Comparison of ENCODE assay signal across 10 cellular contexts in genomic region chr1:108831225-108831624, GRCh38. TPM values are rescaled to one million over a fixed set of nuclear protein-coding genes. Genes with fewer than 3 reads are reported as not detected.
DNase-seq lines count a peak whose midpoint lies in the region; ATAC-seq, FAIRE-seq and TF ChIP-seq lines count a peak whose summit lies in the region.
"Had no signal": no experiment of that assay in that cellular context is flagged by ENCODE, and none has a peak within 500 bp of the region (broad histone marks: within the 10 kb centered on the region; RNA-seq: fewer than 3 reads in every experiment).

No MANE protein-coding gene starts in this region.

- H3K36me3 ChIP-seq in ascending aorta (no peaks in the 10 kb centered on the region), smooth muscle cell (ENCODE audit: low read depth) (no peaks in the 10 kb centered on the region)

- H3K27ac ChIP-seq in ascending aorta (peak overlapping the region; percentile 79 to 88), smooth muscle cell (ENCODE audit: low read depth) (peak overlapping the region; percentile 95)

- WGBS in smooth muscle cell (ENCODE audit: low lambda C conversion rate) = 63% methylated on average over 2 of the region's 2 CpGs

- H3K79me2 ChIP-seq in smooth muscle cell (ENCODE audit: low read depth) = no peaks in the 10 kb centered on the region

- peak overlapping the region; percentile 56 for H2AFZ ChIP-seq in smooth muscle cell (ENCODE audit: low read depth)

- no peak for TF ChIP-seq POLR2A in H54 (IDR thresholded peaks at IDR 0.05; ENCODE audit: low read depth, low read length)

- no peaks in the 10 kb centered on the region for H3K9me3 ChIP-seq in ascending aorta
- no peaks in the 10 kb centered on the region for H3K9me3 ChIP-seq in smooth muscle cell (replicated peaks; ENCODE audit: low read depth)

- H3K4me2 ChIP-seq in smooth muscle cell = peak overlapping the region; percentile 71

- DNase-seq in H54 (ENCODE audit: insufficient read length, low spot score) (peak; percentile 22), ascending aorta (ENCODE audit: low spot score in 2 of 2) (no peak), glomerular endothelial cell (ENCODE audit: extremely low read depth, low read depth, low spot score) (peak; percentile 73), smooth muscle cell (lab: John Stamatoyannopoulos, UW; ENCODE audit: unreplicated experiment) (no peak), NAMALWA (ENCODE audit: low spot score) (no peak), NCI-H2171 (lab: John Stamatoyannopoulos, UW) (no peak), NCI-H1092 (lab: John Stamatoyannopoulos, UW) (no peak)
- DNase-seq: NCI-H1436 treated with DMSO at 0.1 percent for 48 hours, T-cell had no signal

- TF ChIP-seq CTCF in ascending aorta (IDR thresholded peaks at IDR 0.05) (no peak), smooth muscle cell (IDR thresholded peaks at IDR 0.05; ENCODE audit: borderline replicate concordance, insufficient read depth, poor library complexity, severe bottlenecking) (no peak)

- peak overlapping the region; percentile 70 for H3K9ac ChIP-seq in smooth muscle cell (ENCODE audit: low read depth)

- H3K4me1 ChIP-seq in ascending aorta (peaks cover 0 to 26% of the 10 kb centered on the region in 2 donors), smooth muscle cell (ENCODE audit: low read depth) (peaks cover 7% of the 10 kb centered on the region)

- H3K4me3 ChIP-seq in ascending aorta (no peak overlapping the region), smooth muscle cell (no peak overlapping the region)

- H4K20me1 ChIP-seq in smooth muscle cell (ENCODE audit: low read depth) = no peaks in the 10 kb centered on the region

- H3F3A ChIP-seq in smooth muscle cell (ENCODE audit: low read depth) = peaks cover 4% of the 10 kb centered on the region

- ATAC-seq in HG03175 (IDR thresholded peaks at IDR 0.05; ENCODE audit: unreplicated experiment) = no peak
- ATAC-seq: T-cell had no signal

- intact Hi-C loops in ascending aorta (cut with DNase I) = no loop called here

- H3K27me3 ChIP-seq in ascending aorta (no peaks in the 10 kb centered on the region), smooth muscle cell (ENCODE audit: low read depth) (no peaks in the 10 kb centered on the region)

- FAIRE-seq in H54 (lab: Jason Lieb, UNC) = peak; percentile 43

RNA-seq across cellular contexts. Expression of gene AKNAD1, which starts 25.7 kb away (rescaled TPM):
- total RNA-seq in ascending aorta (not detected), glomerular endothelial cell (1.4 TPM in 1 of 2 replicates, not detected in the other), smooth muscle cell (not detected in 2 replicates)
- polyA plus RNA-seq in smooth muscle cell = 0.40 and 0.59 TPM in 2 replicates
- total RNA-seq: T-cell had no signal

RNA-seq across cellular contexts. Expression of gene GPSM2, which starts 45.6 kb away (rescaled TPM):
- total RNA-seq in ascending aorta (45.1 TPM), glomerular endothelial cell (6.8 and 8.5 TPM in 2 replicates), smooth muscle cell (11.1 and 13.7 TPM in 2 replicates)
- polyA plus RNA-seq in smooth muscle cell = 6.9 and 9.1 TPM in 2 replicates

Comparison
In these comparisons a context has a peak if more than half of its experiments do, and no peak if none do; other contexts are left out.
1. DNase-seq: peak in H54 (single experiment) and glomerular endothelial cell (single experiment); none in ascending aorta (0 of 2), smooth muscle cell (single experiment), NAMALWA (single experiment), NCI-H2171 (single experiment) and NCI-H1092 (single experiment).